8 cellular contexts compared by ENCODE assay signal in the genomic region with DNA sequence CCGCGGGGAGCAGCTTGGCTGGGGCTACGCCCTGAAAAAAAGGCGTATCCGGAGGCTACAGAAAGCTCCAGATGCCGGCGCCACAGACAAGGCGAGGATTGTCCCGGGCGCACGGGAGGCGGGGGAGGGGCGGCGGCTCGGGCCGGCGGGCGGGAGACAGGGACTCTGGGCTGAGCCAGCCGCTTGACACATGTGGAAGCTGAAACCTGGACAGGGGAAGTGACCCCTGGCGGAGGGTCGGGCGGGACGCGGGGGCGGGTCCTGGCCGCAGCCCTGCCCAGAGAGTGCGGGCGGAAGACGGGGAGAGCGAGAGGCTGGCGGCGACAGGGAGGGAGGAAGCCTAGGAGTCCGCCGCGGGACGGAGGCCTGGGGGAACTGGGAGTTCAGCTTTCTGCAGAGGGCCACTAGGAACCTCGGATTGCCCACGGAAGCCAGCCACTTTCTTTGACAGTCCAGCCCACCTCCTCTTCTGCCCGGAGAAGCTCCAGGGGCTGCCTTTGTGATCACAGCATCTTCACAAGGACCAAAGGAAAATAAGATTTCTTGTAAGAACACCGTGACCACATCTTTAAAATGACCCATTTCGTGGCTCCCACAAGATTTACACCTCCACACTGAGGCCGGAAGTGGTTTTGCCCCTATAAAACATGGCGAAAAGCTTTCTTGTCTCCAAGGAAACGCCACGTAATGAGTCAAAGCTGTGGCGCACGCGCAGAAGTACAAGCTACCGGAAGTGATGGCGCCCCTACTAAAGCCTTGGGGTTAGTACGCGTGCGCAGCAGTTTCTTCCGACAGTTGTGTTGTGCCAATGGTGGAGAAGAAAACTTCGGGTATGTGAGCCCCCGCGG. TPM values are rescaled to one million over a fixed set of nuclear protein-coding genes. Genes with fewer than 3 reads are reported as not detected.
DNase-seq lines count a peak whose midpoint lies in the region; ATAC-seq and TF ChIP-seq lines count a peak whose summit lies in the region.

A gene with protein sequence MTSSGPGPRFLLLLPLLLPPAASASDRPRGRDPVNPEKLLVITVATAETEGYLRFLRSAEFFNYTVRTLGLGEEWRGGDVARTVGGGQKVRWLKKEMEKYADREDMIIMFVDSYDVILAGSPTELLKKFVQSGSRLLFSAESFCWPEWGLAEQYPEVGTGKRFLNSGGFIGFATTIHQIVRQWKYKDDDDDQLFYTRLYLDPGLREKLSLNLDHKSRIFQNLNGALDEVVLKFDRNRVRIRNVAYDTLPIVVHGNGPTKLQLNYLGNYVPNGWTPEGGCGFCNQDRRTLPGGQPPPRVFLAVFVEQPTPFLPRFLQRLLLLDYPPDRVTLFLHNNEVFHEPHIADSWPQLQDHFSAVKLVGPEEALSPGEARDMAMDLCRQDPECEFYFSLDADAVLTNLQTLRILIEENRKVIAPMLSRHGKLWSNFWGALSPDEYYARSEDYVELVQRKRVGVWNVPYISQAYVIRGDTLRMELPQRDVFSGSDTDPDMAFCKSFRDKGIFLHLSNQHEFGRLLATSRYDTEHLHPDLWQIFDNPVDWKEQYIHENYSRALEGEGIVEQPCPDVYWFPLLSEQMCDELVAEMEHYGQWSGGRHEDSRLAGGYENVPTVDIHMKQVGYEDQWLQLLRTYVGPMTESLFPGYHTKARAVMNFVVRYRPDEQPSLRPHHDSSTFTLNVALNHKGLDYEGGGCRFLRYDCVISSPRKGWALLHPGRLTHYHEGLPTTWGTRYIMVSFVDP (minus strand): TSS at position 194 of the 848 bp plus-strand sequence. CDS start 307 bp downstream, outside the sequence.
A gene (plus strand): TSS at position 778 of the 848 bp plus-strand sequence. CDS start 31 bp downstream, at position 809.

- CTCF ChIA-PET in activated B cell treated with CpG ODN at 0.5 μM for 24 hours (lab: Charles Lee): interaction anchor here (0.7 to 1.9 kb wide), 6 partner anchors 12 to 73 kb away, joined by 3 to 29 read pairs (median 7); a partner anchor contains a TSS

- intact Hi-C loops in activated B cell treated with CpG ODN at 0.5 μM for 24 hours (cut with micrococcal nuclease): loop anchor here (1.0 to 5.0 kb wide), 7 partner anchors 25 to 1145 kb away; a partner anchor contains a TSS

- no peaks in the 10 kb centered on the region for H3K27me3 Mint-ChIP-seq in activated B cell treated with CpG ODN at 0.5 μM for 24 hours
- peaks cover 8 to 16% (median 12%) of the 10 kb centered on the region in 3 donors for H3K27me3 Mint-ChIP-seq in immature natural killer cell (ENCODE audit: low read depth in 3 of 3)

- ATAC-seq in HG03196 (IDR thresholded peaks at IDR 0.05; ENCODE audit: unreplicated experiment) (peak; percentile 66), activated B cell treated with CpG ODN at 0.5 μM for 24 hours (ENCODE audit: low read depth) (peak; percentile 77)

- H3K4me1 Mint-ChIP-seq in activated B cell treated with CpG ODN at 0.5 μM for 24 hours (peaks cover 30% of the 10 kb centered on the region), immature natural killer cell (peaks cover 39 to 44% of the 10 kb centered on the region in 2 donors)

- peak within 1 kb of the TSS; percentile 84 for H3K27ac Mint-ChIP-seq in activated B cell treated with CpG ODN at 0.5 μM for 24 hours
- peak within 1 kb of the TSS; percentile 86 to 98 (median 95) for H3K27ac Mint-ChIP-seq in immature natural killer cell

- POLR2A ChIA-PET in activated B cell treated with CpG ODN at 0.5 μM for 24 hours (lab: Charles Lee): interaction anchor here (0.6 to 3.3 kb wide), 16 partner anchors 8 to 1712 kb away, joined by 3 to 44 read pairs (median 4); a partner anchor contains a TSS

- H3K4me3 Mint-ChIP-seq in activated B cell treated with CpG ODN at 0.5 μM for 24 hours: peak within 1 kb of the TSS; percentile 94
- H3K4me3 Mint-ChIP-seq in immature natural killer cell: peak within 1 kb of the TSS; percentile 90 to 98 (median 96)

- H3K27ac ChIP-seq in caudate nucleus (ENCODE audit: low read depth, low read length): peak within 1 kb of the TSS; percentile 81

- in situ Hi-C loops in GM18951 (cut with MboI; ENCODE audit: low sequenced_read_pairs, unreplicated experiment): no loop called here

- TF ChIP-seq POLR2A in GM18951 (IDR thresholded peaks at IDR 0.05; ENCODE audit: extremely low read depth, insufficient read depth, insufficient read length): peak; percentile 55

- H3K36me3 Mint-ChIP-seq in activated B cell treated with CpG ODN at 0.5 μM for 24 hours (ENCODE audit: low read depth) (peaks cover 44% of the 10 kb centered on the region), immature natural killer cell (no peaks in the 10 kb centered on the region)

- H3K9me3 Mint-ChIP-seq in activated B cell treated with CpG ODN at 0.5 μM for 24 hours: no peaks in the 10 kb centered on the region
- no peaks in the 10 kb centered on the region for H3K9me3 Mint-ChIP-seq in immature natural killer cell

- no peak for TF ChIP-seq CTCF in activated B cell treated with CpG ODN at 0.5 μM for 24 hours (IDR thresholded peaks at IDR 0.05)

- DNase-seq in AG08395 (ENCODE audit: low spot score) (peak; percentile 99), NCI-H345 (lab: John Stamatoyannopoulos, UW) (peak; percentile 98), activated B cell treated with CpG ODN at 0.5 μM for 24 hours (peak; percentile 82), caudate nucleus (lab: John Stamatoyannopoulos, UW) (peak; percentile 63 to 98 (median 90)), immature natural killer cell (peak; percentile 97 to 98 (median 97)), smooth muscle cell of the brain vasculature (ENCODE audit: low read depth, low spot score) (peak; percentile 96)

RNA-seq across cellular contexts. Expression of the first gene that starts in this region (rescaled TPM):
- total RNA-seq in activated B cell treated with CpG ODN at 0.5 μM for 24 hours: 29.8 and 40.0 TPM in 2 replicates
- polyA plus RNA-seq in immature natural killer cell: 10 to 100 TPM; 19.6 to 28.6 (median 26.6) TPM

RNA-seq across cellular contexts. Expression of the second gene that starts in this region (rescaled TPM):
- 37.6 and 43.4 TPM in 2 replicates for total RNA-seq in activated B cell treated with CpG ODN at 0.5 μM for 24 hours
- polyA plus RNA-seq in immature natural killer cell: 100 to 1,000 TPM in 2 of 3 donors, 10 to 100 TPM in 1; 88.2 to 135 (median 116) TPM

Comparison
In these comparisons a context has a peak if more than half of its experiments do, and no peak if none do; other contexts are left out.
1. Peak in every context shown above with its lines: DNase-seq, ATAC-seq and H3K27ac ChIP-seq.